26 cellular contexts compared by ENCODE assay signal in the genomic region with DNA sequence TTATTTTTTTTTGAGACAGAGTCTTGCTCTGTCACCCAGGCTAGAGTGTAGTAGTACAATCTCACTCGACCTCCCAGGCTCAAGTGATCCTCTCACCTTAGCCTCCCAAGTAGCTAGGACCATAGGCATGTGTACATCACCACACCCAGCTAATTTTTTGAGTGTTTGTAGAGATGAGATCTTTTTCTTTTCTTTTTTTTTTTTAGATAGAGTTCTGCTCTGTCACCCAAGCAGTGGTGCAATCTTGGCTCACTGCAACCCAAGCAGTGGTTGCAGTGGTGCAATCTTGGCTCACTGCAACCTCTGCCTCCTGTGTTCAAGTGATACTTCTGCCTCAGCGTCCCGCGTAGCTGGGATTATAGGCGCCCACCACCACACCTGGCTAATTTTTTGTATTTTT. TPM values are rescaled to one million over a fixed set of nuclear protein-coding genes. Genes with fewer than 3 reads are reported as not detected.
DNase-seq lines count a peak whose midpoint lies in the region; ATAC-seq, FAIRE-seq and TF ChIP-seq lines count a peak whose summit lies in the region.
"Had no signal": no experiment of that assay in that cellular context is flagged by ENCODE, and none has a peak within 500 bp of the region (broad histone marks: within the 10 kb centered on the region; RNA-seq: fewer than 3 reads in every experiment).

No MANE protein-coding gene starts in this region.

- H3K27ac Mint-ChIP-seq in natural killer cell treated with Interleukin-12 subunit alpha and Interleukin-12 subunit beta and Interleukin-15 and Interleukin-18, amount 100 ng/mL, for 72 hours, result no peak overlapping the region
- H3K27ac Mint-ChIP-seq: CD4-positive, CD25-positive, alpha-beta regulatory T cell had no signal

- no peaks in the 10 kb centered on the region for H3K27me3 ChIP-seq in layer of hippocampus (ENCODE audit: control insufficient read depth, insufficient read depth, low read length)

- peak; percentile 6 for DNase-seq in SIG-M5 treated with dmso at 0.1 percent for 504 hours (lab: John Stamatoyannopoulos, UW; ENCODE audit: unreplicated experiment)
- DNase-seq in SIG-M5 (lab: John Stamatoyannopoulos, UW), result no peak
- no peak for DNase-seq in caudate nucleus (lab: John Stamatoyannopoulos, UW)
- no peak for DNase-seq in H4 (ENCODE audit: low spot score)
- DNase-seq in natural killer cell treated with Interleukin-12 subunit alpha and Interleukin-12 subunit beta and Interleukin-15 and Interleukin-18, amount 100 ng/mL, for 72 hours (ENCODE audit: low spot score), result no peak
- DNase-seq in H54 (ENCODE audit: insufficient read length, low spot score), result no peak
- DNase-seq in putamen (ENCODE audit: low spot score), result no peak
- DNase-seq: 8988T; ACHN; CD4-positive, CD25-positive, alpha-beta regulatory T cell; DMS153; DND-41; NCI-H1092; NCI-H1417 treated with DMSO at 0.1 percent for 48 hours; NCI-H1694 treated with DMSO at 0.1 percent for 48 hours; NCI-H2081; NCI-H2227 treated with DMSO at 0.1 percent for 48 hours; NCI-H69; SHP77 had no signal

- H3K36me3 Mint-ChIP-seq in natural killer cell treated with Interleukin-12 subunit alpha and Interleukin-12 subunit beta and Interleukin-15 and Interleukin-18, amount 100 ng/mL, for 72 hours, result peaks cover 12% of the 10 kb centered on the region

- no peak for TF ChIP-seq POLR2A in H54 (IDR thresholded peaks at IDR 0.05; ENCODE audit: low read depth, low read length)

- no peak overlapping the region for H3K4me3 Mint-ChIP-seq in natural killer cell treated with Interleukin-12 subunit alpha and Interleukin-12 subunit beta and Interleukin-15 and Interleukin-18, amount 100 ng/mL, for 72 hours

- H3K27ac ChIP-seq in caudate nucleus (ENCODE audit: low read depth, low read length) (peak overlapping the region; percentile 69), layer of hippocampus (ENCODE audit: low read depth, low read length) (peak overlapping the region; percentile 69)
- H3K27ac ChIP-seq: RWPE1, SK-N-MC had no signal

- H3K4me1 Mint-ChIP-seq in natural killer cell treated with Interleukin-12 subunit alpha and Interleukin-12 subunit beta and Interleukin-15 and Interleukin-18, amount 100 ng/mL, for 72 hours (ENCODE audit: low read depth in 2 of 2), result peaks cover 4 to 9% of the 10 kb centered on the region in 2 donors

- no peak for FAIRE-seq in H54 (lab: Jason Lieb, UNC)
- FAIRE-seq: GM19239, H1, HepG2 had no signal

- H3K27me3 Mint-ChIP-seq in natural killer cell treated with Interleukin-12 subunit alpha and Interleukin-12 subunit beta and Interleukin-15 and Interleukin-18, amount 100 ng/mL, for 72 hours, result no peaks in the 10 kb centered on the region
- H3K27me3 Mint-ChIP-seq: CD4-positive, CD25-positive, alpha-beta regulatory T cell had no signal

- H3K9me3 Mint-ChIP-seq in natural killer cell treated with Interleukin-12 subunit alpha and Interleukin-12 subunit beta and Interleukin-15 and Interleukin-18, amount 100 ng/mL, for 72 hours, result no peaks in the 10 kb centered on the region
- H3K9me3 Mint-ChIP-seq: CD4-positive, CD25-positive, alpha-beta regulatory T cell had no signal

- ATAC-seq in natural killer cell treated with Interleukin-12 subunit alpha and Interleukin-12 subunit beta and Interleukin-15 and Interleukin-18, amount 100 ng/mL, for 72 hours, result no peak
- ATAC-seq: HepG2, Panc1 had no signal

RNA-seq across cellular contexts. Expression of a gene that starts 5.2 kb away (rescaled TPM):
- 10.3 and 12.3 TPM in 2 replicates for total RNA-seq in H4 (2014; rRNA removed; shearing (Covaris generic))
- 10 to 100 TPM; 16.4 to 25.6 TPM for total RNA-seq in natural killer cell treated with Interleukin-12 subunit alpha and Interleukin-12 subunit beta and Interleukin-15 and Interleukin-18, amount 100 ng/mL, for 72 hours

RNA-seq across cellular contexts. Expression of a gene that starts 43.1 kb away (rescaled TPM):
- 1,482 and 1,554 TPM in 2 replicates for total RNA-seq in H4 (2014; rRNA removed; shearing (Covaris generic))
- total RNA-seq in natural killer cell treated with Interleukin-12 subunit alpha and Interleukin-12 subunit beta and Interleukin-15 and Interleukin-18, amount 100 ng/mL, for 72 hours, result 100 to 1,000 TPM; 677 to 822 TPM

RNA-seq across cellular contexts. Expression of a gene that starts 49.4 kb away (rescaled TPM):
- total RNA-seq in H4 (2014; rRNA removed; shearing (Covaris generic)), result 14.9 and 21.0 TPM in 2 replicates
- total RNA-seq in natural killer cell treated with Interleukin-12 subunit alpha and Interleukin-12 subunit beta and Interleukin-15 and Interleukin-18, amount 100 ng/mL, for 72 hours, result 10 to 100 TPM; 14.9 to 20.6 TPM

RNA-seq across cellular contexts. Expression of a gene that starts 52.7 kb away (rescaled TPM):
- 11.7 and 15.8 TPM in 2 replicates for total RNA-seq in H4 (2014; rRNA removed; shearing (Covaris generic))
- total RNA-seq in natural killer cell treated with Interleukin-12 subunit alpha and Interleukin-12 subunit beta and Interleukin-15 and Interleukin-18, amount 100 ng/mL, for 72 hours, result 10 to 100 TPM; 27.7 to 35.8 TPM
